ENCODE assay signal across 8 cellular contexts in the genomic region with DNA sequence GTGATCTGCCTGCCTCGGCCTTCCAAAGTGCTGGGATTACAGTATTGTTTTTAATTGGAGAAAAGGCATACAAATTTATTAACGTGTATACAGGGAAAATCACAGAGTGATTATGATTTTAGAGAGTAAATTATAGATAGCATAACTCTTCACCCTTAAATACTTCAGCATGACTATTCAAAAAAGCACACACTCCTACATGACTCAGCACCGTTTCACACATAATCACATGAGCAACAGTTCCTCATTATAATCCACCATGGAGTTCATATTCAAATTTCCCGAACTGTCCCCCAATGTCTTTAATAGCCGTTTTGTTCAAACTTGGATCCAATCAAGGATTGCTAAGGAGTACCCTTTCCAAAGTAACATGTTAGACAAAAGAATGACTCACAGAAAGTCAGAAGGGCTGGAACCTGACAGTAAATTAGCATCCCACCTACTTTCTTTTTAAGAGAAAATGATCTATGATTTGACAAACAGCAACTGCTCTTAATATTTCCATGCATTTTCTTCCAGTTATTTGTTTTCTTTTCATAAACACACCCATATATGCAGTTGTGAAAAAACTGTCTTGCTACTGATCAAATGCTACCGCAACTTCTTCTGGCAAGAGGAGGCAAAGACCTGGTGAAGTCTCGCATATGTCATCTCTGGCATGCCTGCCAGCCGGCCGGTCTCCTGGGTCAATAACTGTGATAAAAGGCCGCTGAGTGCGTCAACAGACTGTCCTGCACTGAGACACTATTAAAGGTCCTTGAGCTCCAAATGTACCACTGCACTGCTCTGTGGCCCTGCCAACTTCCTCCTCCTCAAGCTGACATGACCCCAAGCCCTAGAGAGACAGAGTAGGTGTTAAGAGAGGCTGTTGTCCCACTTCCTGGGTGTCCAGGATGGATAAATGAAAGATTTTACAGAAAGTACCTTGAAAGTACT. TPM values are rescaled to one million over a fixed set of nuclear protein-coding genes. Genes with fewer than 3 reads are reported as not detected.
DNase-seq lines count a peak whose midpoint lies in the region; ATAC-seq, FAIRE-seq and TF ChIP-seq lines count a peak whose summit lies in the region.

No MANE protein-coding gene starts in this region.

- H3K9me3 ChIP-seq in SK-N-MC (ENCODE audit: low read depth, low read length) (no peaks in the 10 kb centered on the region), neutrophil (no peaks in the 10 kb centered on the region)

- FAIRE-seq in GM12891 (lab: Jason Lieb, UNC): no peak

- no peaks in the 10 kb centered on the region for H3K27me3 ChIP-seq in neutrophil

- ATAC-seq in HG02852 (IDR thresholded peaks at IDR 0.05; ENCODE audit: unreplicated experiment) (no peak), GM21619 (IDR thresholded peaks at IDR 0.05; ENCODE audit: unreplicated experiment) (no peak)

- no peak overlapping the region for H3K9ac ChIP-seq in SK-N-MC (ENCODE audit: insufficient read length)

- no peak for TF ChIP-seq CTCF in epithelial cell of esophagus (IDR thresholded peaks at IDR 0.05; ENCODE audit: insufficient read depth, low read depth, low read length, missing control alignments)
- TF ChIP-seq CTCF in neutrophil (IDR thresholded peaks at IDR 0.05): no peak

- H3K4me3 ChIP-seq in SK-N-MC (no peak overlapping the region), epithelial cell of esophagus (ENCODE audit: low read length) (no peak overlapping the region), neutrophil (ENCODE audit: low read depth in 1 of 2, low read length in 1 of 2) (peak overlapping the region; percentile 23)

- H3K27ac ChIP-seq in SK-N-MC (peak overlapping the region; percentile 44; the same call in 1 of the 2 replicates), neutrophil (peak overlapping the region; percentile 90)

- DNase-seq in A172 (ENCODE audit: low spot score) (peak; percentile 52), GM12891 (ENCODE audit: insufficient read length, low spot score) (no peak), SK-N-MC (ENCODE audit: low read depth, low spot score) (no peak), epithelial cell of esophagus (ENCODE audit: low read depth) (peak; percentile 83), NK-92 (lab: John Stamatoyannopoulos, UW; ENCODE audit: unreplicated experiment) (no peak)

- TF ChIP-seq POLR2A in GM12891 (IDR thresholded peaks at IDR 0.05; ENCODE audit: low read depth, low read length): no peak

- H3K36me3 ChIP-seq in SK-N-MC (ENCODE audit: insufficient read depth, low read length): no peaks in the 10 kb centered on the region
- H3K36me3 ChIP-seq in neutrophil: no peaks in the 10 kb centered on the region

- H3K4me1 ChIP-seq in neutrophil (ENCODE audit: control insufficient read depth in 1 of 2, insufficient read depth in 1 of 2, low read depth in 1 of 2, low read length in 1 of 2): peaks cover 21 to 32% of the 10 kb centered on the region in 2 experiments

TF ChIP-seq in GM12891, 5 proteins besides CTCF, POLR2A, EP300 and RAD21:
- TF ChIP-seq POU2F2 (IDR thresholded peaks at IDR 0.05; ENCODE audit: low read depth, low read length) (no peak), PAX5 (IDR thresholded peaks at IDR 0.05; ENCODE audit: insufficient read depth, low read length, severe bottlenecking) (no peak), SPI1 (IDR thresholded peaks at IDR 0.05; ENCODE audit: low read depth, low read length) (peak; percentile 81)

RNA-seq across cellular contexts. Expression of a gene that starts 31.9 kb away (rescaled TPM):
- 20.0 and 40.9 TPM in 2 replicates for total RNA-seq in A172 (2014; rRNA removed; shearing (Covaris generic))
- polyA plus RNA-seq in GM12891 (2012; ENCODE audit: low read depth, missing spikeins): 45.5 TPM

Comparison
In these comparisons a context has a peak if more than half of its experiments do, and no peak if none do; other contexts are left out.
1. DNase-seq: peak in A172 (single experiment) and epithelial cell of esophagus (single experiment); none in GM12891 (single experiment), SK-N-MC (single experiment) and NK-92 (single experiment).
2. H3K4me3 ChIP-seq: peak in neutrophil (2 of 2); none in SK-N-MC (single experiment) and epithelial cell of esophagus (single experiment).